Comparison of ENCODE assay signal across 24 cellular contexts in genomic region chr18:35191252-35192025, GRCh38. TPM values are rescaled to one million over a fixed set of nuclear protein-coding genes. Genes with fewer than 3 reads are reported as not detected.
DNase-seq lines count a peak whose midpoint lies in the region; ATAC-seq and TF ChIP-seq lines count a peak whose summit lies in the region.
"Had no signal": no experiment of that assay in that cellular context is flagged by ENCODE, and none has a peak within 500 bp of the region (broad histone marks: within the 10 kb centered on the region; RNA-seq: fewer than 3 reads in every experiment).

No MANE protein-coding gene starts in this region.

- no peak for TF ChIP-seq POLR2A in heart left ventricle (IDR thresholded peaks at IDR 0.05)

- H3K9me3 Mint-ChIP-seq in stimulated activated naive B cell treated with anti-CD40 and anti-IgM and Interleukin-4, amounts not matched to agents 10 μg/mL and 1 μg/mL and 100 μg/mL, for 72 hours: no peaks in the 10 kb centered on the region
- H3K9me3 Mint-ChIP-seq: activated CD8-positive, alpha-beta T cell treated with anti-CD3 and anti-CD28 coated beads for 36 hours; activated naive CD4-positive, alpha-beta T cell treated with anti-CD3 and anti-CD28 coated beads, Interleukin-2, amount 50 U/mL, for 24 hours; activated T-helper 2 cell treated with anti-CD3 and anti-CD28 coated beads, Interferon-gamma antibody, Interleukin-2, Interleukin-4, amounts not matched to agents 10 μg/mL and 5 μg/mL and 100 μg/mL, durations not matched to agents 14 hours and 24 hours and 36 hours; naive B cell; T-helper 1 cell treated with Interleukin-12 subunit alpha and Interleukin-12 subunit beta and Interleukin-4 antibody, amounts not matched to agents 30 μg/mL and 1 μg/mL, for 36 hours had no signal

- H3K27ac ChIP-seq in HUES6 (ENCODE audit: low read depth, low read length) (peak overlapping the region; percentile 12; the same call in 1 of the 2 replicates), SK-N-MC (peak overlapping the region; percentile 65; the same call in 1 of the 2 replicates), heart left ventricle (no peak overlapping the region)
- H3K27ac ChIP-seq: foreskin keratinocyte had no signal

- WGBS in heart left ventricle, 4 donors: 83 to 86% (median 85%) methylated on average over 7 of the region's 7 CpGs

- H3K27me3 ChIP-seq in HUES6 (ENCODE audit: control insufficient read depth, insufficient read depth, low read length) (no peaks in the 10 kb centered on the region), heart left ventricle (no peaks in the 10 kb centered on the region)
- H3K27me3 ChIP-seq: foreskin keratinocyte had no signal

- H3K36me3 Mint-ChIP-seq in stimulated activated naive B cell treated with anti-CD40 and anti-IgM and Interleukin-4, amounts not matched to agents 10 μg/mL and 1 μg/mL and 100 μg/mL, for 72 hours: no peaks in the 10 kb centered on the region
- H3K36me3 Mint-ChIP-seq: activated naive CD4-positive, alpha-beta T cell treated with anti-CD3 and anti-CD28 coated beads, Interleukin-2, amount 50 U/mL, for 24 hours; naive B cell had no signal

- no peaks in the 10 kb centered on the region for H3K27me3 Mint-ChIP-seq in stimulated activated naive B cell treated with anti-CD40 and anti-IgM and Interleukin-4, amounts not matched to agents 10 μg/mL and 1 μg/mL and 100 μg/mL, for 72 hours
- H3K27me3 Mint-ChIP-seq: activated CD8-positive, alpha-beta T cell treated with anti-CD3 and anti-CD28 coated beads for 36 hours; activated naive CD4-positive, alpha-beta T cell treated with anti-CD3 and anti-CD28 coated beads, Interleukin-2, amount 50 U/mL, for 24 hours; naive B cell had no signal

- H3K9me3 ChIP-seq in HUES6 (ENCODE audit: control insufficient read depth, insufficient read depth, low read depth, low read length) (no peaks in the 10 kb centered on the region), SK-N-MC (ENCODE audit: low read depth, low read length) (no peaks in the 10 kb centered on the region), heart left ventricle (no peaks in the 10 kb centered on the region)
- H3K9me3 ChIP-seq: SK-N-SH had no signal

- peaks cover 2 to 15% of the 10 kb centered on the region in 2 donors for H3K4me1 Mint-ChIP-seq in stimulated activated naive B cell treated with anti-CD40 and anti-IgM and Interleukin-4, amounts not matched to agents 10 μg/mL and 1 μg/mL and 100 μg/mL, for 72 hours

- peak overlapping the region; percentile 11 for H3K27ac Mint-ChIP-seq in stimulated activated naive B cell treated with anti-CD40 and anti-IgM and Interleukin-4, amounts not matched to agents 10 μg/mL and 1 μg/mL and 100 μg/mL, for 72 hours
- H3K27ac Mint-ChIP-seq: activated CD8-positive, alpha-beta T cell treated with anti-CD3 and anti-CD28 coated beads for 36 hours; activated T-helper 2 cell treated with anti-CD3 and anti-CD28 coated beads, Interferon-gamma antibody, Interleukin-2, Interleukin-4, amounts not matched to agents 10 μg/mL and 5 μg/mL and 100 μg/mL, durations not matched to agents 14 hours and 24 hours and 36 hours; naive B cell; T-helper 1 cell treated with Interleukin-12 subunit alpha and Interleukin-12 subunit beta and Interleukin-4 antibody, amounts not matched to agents 30 μg/mL and 1 μg/mL, for 36 hours had no signal

- DNase-seq in SK-N-MC (ENCODE audit: low read depth, low spot score): no peak
- peak; percentile 35 for DNase-seq in globus pallidus (ENCODE audit: low spot score)
- DNase-seq in stimulated activated naive B cell treated with anti-CD40 and anti-IgM and Interleukin-4, amounts not matched to agents 10 μg/mL and 1 μg/mL and 100 μg/mL, for 72 hours: no peak
- DNase-seq in Ammon's horn (ENCODE audit: low spot score): no peak
- no peak for DNase-seq in SHP77 (lab: John Stamatoyannopoulos, UW)
- DNase-seq in sciatic nerve (ENCODE audit: low spot score): no peak
- no peak for DNase-seq in heart left ventricle
- DNase-seq: activated CD8-positive, alpha-beta T cell treated with anti-CD3 and anti-CD28 coated beads for 36 hours; amygdala; C1 segment of cervical spinal cord; COR-L47; cortex of kidney; foreskin keratinocyte; mesendoderm; naive B cell; SK-N-SH; stimulated activated CD4-positive, alpha-beta T cell treated with anti-CD3 and anti-CD28 coated beads, Interleukin-12 subunit alpha, Interleukin-12 subunit beta, amount 100 ng/mL, for 4 hours; stimulated activated CD4-positive, alpha-beta T cell treated with anti-CD3 and anti-CD28 coated beads, Interleukin-4, amount 100 ng/mL, for 1 hour had no signal

- no peak for ATAC-seq in stimulated activated naive B cell treated with anti-CD40 and anti-IgM and Interleukin-4, amounts not matched to agents 10 μg/mL and 1 μg/mL and 100 μg/mL, for 72 hours (replicated peaks)
- ATAC-seq in sciatic nerve: no peak
- no peak for ATAC-seq in heart left ventricle
- ATAC-seq: activated CD8-positive, alpha-beta T cell treated with anti-CD3 and anti-CD28 coated beads for 36 hours; esophagus mucosa; foreskin keratinocyte; left lobe of liver had no signal

- no peaks in the 10 kb centered on the region for H3K36me3 ChIP-seq in HUES6 (ENCODE audit: control insufficient read depth, insufficient read depth, low read length)
- no peaks in the 10 kb centered on the region for H3K36me3 ChIP-seq in SK-N-MC (ENCODE audit: insufficient read depth, low read length)
- H3K36me3 ChIP-seq in heart left ventricle: no peaks in the 10 kb centered on the region

- H3K4me1 ChIP-seq in HUES6 (ENCODE audit: control insufficient read depth, insufficient read depth, low read length): peaks cover 43% of the 10 kb centered on the region
- H3K4me1 ChIP-seq in heart left ventricle: no peaks in the 10 kb centered on the region
- H3K4me1 ChIP-seq: foreskin keratinocyte had no signal

- H3K4me3 Mint-ChIP-seq in stimulated activated naive B cell treated with anti-CD40 and anti-IgM and Interleukin-4, amounts not matched to agents 10 μg/mL and 1 μg/mL and 100 μg/mL, for 72 hours: no peak overlapping the region
- H3K4me3 Mint-ChIP-seq: activated CD8-positive, alpha-beta T cell treated with anti-CD3 and anti-CD28 coated beads for 36 hours; activated naive CD4-positive, alpha-beta T cell treated with anti-CD3 and anti-CD28 coated beads, Interleukin-2, amount 50 U/mL, for 24 hours; naive B cell; T-helper 1 cell treated with Interleukin-12 subunit alpha and Interleukin-12 subunit beta and Interleukin-4 antibody, amounts not matched to agents 30 μg/mL and 1 μg/mL, for 36 hours had no signal

- TF ChIP-seq CTCF in heart left ventricle (IDR thresholded peaks at IDR 0.05): no peak

- H3K4me3 ChIP-seq in HUES6 (ENCODE audit: low read depth, low read length): no peak overlapping the region
- H3K4me3 ChIP-seq in SK-N-MC: peak overlapping the region; percentile 27
- no peak overlapping the region for H3K4me3 ChIP-seq in heart left ventricle

- intact Hi-C loops in sciatic nerve (cut with DNase I): no loop called here
- intact Hi-C loops in heart left ventricle (cut with DNase I): loop anchor here in 1 of 10 donors (10.0 kb wide), 1 partner anchor 57 kb away; no protein-coding TSS in a partner anchor

- H3K9ac ChIP-seq in HUES6 (ENCODE audit: low read length): no peak overlapping the region
- H3K9ac ChIP-seq in SK-N-MC (ENCODE audit: insufficient read length): no peak overlapping the region
- H3K9ac ChIP-seq: SK-N-SH had no signal

RNA-seq across cellular contexts. Expression of gene ZNF397, which starts 49.4 kb away (rescaled TPM):
- total RNA-seq in sciatic nerve (43.5 TPM), heart left ventricle (10 to 100 TPM in 8 of 9 donors, 1 to 10 TPM in 1; 7.8 to 20.0 (median 13.8) TPM)
- polyA plus RNA-seq in heart left ventricle: 10 to 100 TPM; 10.1 to 13.9 TPM

Comparison
In these comparisons a context has a peak if more than half of its experiments do, and no peak if none do; other contexts are left out.
1. H3K27ac ChIP-seq: peak in HUES6 (single experiment) and SK-N-MC (single experiment); none in heart left ventricle (0 of 12).